ENCODE assay signal across 10 cellular contexts in genomic region chr9:14309403-14309802, GRCh38. TPM values are rescaled to one million over a fixed set of nuclear protein-coding genes. Genes with fewer than 3 reads are reported as not detected.
DNase-seq lines count a peak whose midpoint lies in the region; ATAC-seq, FAIRE-seq and TF ChIP-seq lines count a peak whose summit lies in the region.
"Had no signal": no experiment of that assay in that cellular context is flagged by ENCODE, and none has a peak within 500 bp of the region (broad histone marks: within the 10 kb centered on the region; RNA-seq: fewer than 3 reads in every experiment).

No MANE protein-coding gene starts in this region.

- H3K4me3 Mint-ChIP-seq in activated CD4-positive, alpha-beta memory T cell treated with anti-CD3 and anti-CD28 coated beads, Interleukin-2, amount 10 ng/mL, durations not matched to agents 7 days and 5 days, result no peak overlapping the region
- H3K4me3 Mint-ChIP-seq in T-cell, result no peak overlapping the region

- no peak overlapping the region for H3K27ac ChIP-seq in K562 (ENCODE audit: extremely low read depth, low read depth, low read length)
- peak overlapping the region; percentile 83 for H3K27ac ChIP-seq in keratinocyte (ENCODE audit: control insufficient read depth, insufficient read depth, low read length)
- H3K27ac ChIP-seq in tibial nerve, result peak overlapping the region in 3 of 4 donors; percentile 42 to 98 (median 81)

- H3K27ac Mint-ChIP-seq in activated CD4-positive, alpha-beta memory T cell treated with anti-CD3 and anti-CD28 coated beads, Interleukin-2, amount 10 ng/mL, durations not matched to agents 7 days and 5 days, result no peak overlapping the region
- no peak overlapping the region for H3K27ac Mint-ChIP-seq in T-cell

- TF ChIP-seq POLR2A in K562 (conservative IDR thresholded peaks at IDR 0.05) (no peak), tibial nerve (IDR thresholded peaks at IDR 0.05) (no peak)

- H4K20me1 ChIP-seq in K562 (replicated peaks; ENCODE audit: control insufficient read depth, insufficient read depth, low read length) (no peaks in the 10 kb centered on the region), keratinocyte (ENCODE audit: control insufficient read depth, extremely low read depth, insufficient read depth, low read length) (no peaks in the 10 kb centered on the region)

- peak; percentile 34 for DNase-seq in NCI-H2107 treated with DMSO at 0.1 percent for 48 hours (lab: John Stamatoyannopoulos, UW; ENCODE audit: unreplicated experiment)
- no peak for DNase-seq in NCI-H2107 (lab: John Stamatoyannopoulos, UW)
- DNase-seq in K562 (ENCODE audit: extremely low read depth in 1 of 4, low spot score in 3 of 4), result no peak
- no peak for DNase-seq in keratinocyte (ENCODE audit: low read depth, low spot score)
- DNase-seq in tibial nerve (ENCODE audit: low spot score in 2 of 2), result no peak
- DNase-seq in activated CD4-positive, alpha-beta memory T cell treated with anti-CD3 and anti-CD28 coated beads, Interleukin-2, amount 10 ng/mL, durations not matched to agents 7 days and 5 days, result no peak
- no peak for DNase-seq in T-cell
- DNase-seq in anterior cingulate cortex (lab: John Stamatoyannopoulos, UW), result no peak
- DNase-seq: NCI-H2227 treated with DMSO at 0.1 percent for 48 hours had no signal

- H3K4me3 ChIP-seq in K562, result no peak overlapping the region
- peak overlapping the region; percentile 11 to 86 (median 86) for H3K4me3 ChIP-seq in keratinocyte (ENCODE audit: control insufficient read depth in 2 of 3, extremely low read depth in 1 of 3, insufficient read depth in 2 of 3, low read depth in 1 of 3, low read length in 3 of 3)
- peak overlapping the region in 2 of 4 donors; percentile 13 to 96 for H3K4me3 ChIP-seq in tibial nerve

- in situ Hi-C loops in K562 (cut with MboI), result no loop called here

- BruUV-seq in K562 (replicated peaks; lab: Mats Ljungman, UMichigan), result no TSS peak

- H3K36me3 ChIP-seq in K562 (ENCODE audit: control insufficient read depth, insufficient read depth, low read length), result no peaks in the 10 kb centered on the region
- H3K36me3 ChIP-seq in keratinocyte (ENCODE audit: control insufficient read depth in 2 of 2, extremely low read depth in 1 of 2, insufficient read depth in 2 of 2, low read length in 2 of 2), result peaks cover 0 to 8% of the 10 kb centered on the region in 2 experiments
- peaks cover 0 to 12% (median 0%) of the 10 kb centered on the region in 3 donors for H3K36me3 ChIP-seq in tibial nerve

- intact Hi-C loops in K562 (cut with micrococcal nuclease), result no loop called here

- WGBS in K562 (ENCODE audit: insufficient coverage, low coverage, missing lambda C conversion rate), result 0% methylated on average over 2 of the region's 2 CpGs
- 17 to 19% methylated on average over 2 of the region's 2 CpGs for WGBS in tibial nerve, 2 donors

- peaks cover 60% of the 10 kb centered on the region for H3K27me3 Mint-ChIP-seq in activated CD4-positive, alpha-beta memory T cell treated with anti-CD3 and anti-CD28 coated beads, Interleukin-2, amount 10 ng/mL, durations not matched to agents 7 days and 5 days
- H3K27me3 Mint-ChIP-seq in T-cell, result peaks cover 58 to 64% of the 10 kb centered on the region in 2 donors

- peak; percentile 28; the same call in 1 of the 3 replicates for ATAC-seq in K562
- no peak for ATAC-seq in T-cell (replicated peaks in 1 of 4)

- no peaks in the 10 kb centered on the region for H3K79me2 ChIP-seq in K562 (ENCODE audit: control insufficient read depth, insufficient read depth, low read length)
- peaks cover 85% of the 10 kb centered on the region for H3K79me2 ChIP-seq in keratinocyte (ENCODE audit: control insufficient read depth, insufficient read depth, low read length)

- no peak for TF ChIP-seq RAD21 in K562 (CRISPR knock-in tag; conservative IDR thresholded peaks at IDR 0.05 in 1 of 2, IDR thresholded peaks at IDR 0.05 in 1 of 2)

- H3K9ac ChIP-seq in K562 (ENCODE audit: insufficient read depth in 1 of 2, low read depth in 2 of 2, low read length in 2 of 2), result no peak overlapping the region
- peak overlapping the region; percentile 75 for H3K9ac ChIP-seq in keratinocyte (ENCODE audit: control insufficient read depth, extremely low read depth, insufficient read depth, low read length)

- TF ChIP-seq EP300 in K562 (IDR thresholded peaks at IDR 0.05; ENCODE audit: low read length) (no peak), tibial nerve (IDR thresholded peaks at IDR 0.05) (no peak)

- FAIRE-seq in K562 (lab: Jason Lieb, UNC) (no peak), keratinocyte (lab: Jason Lieb, UNC) (peak; percentile 87)

- no peak overlapping the region for H3K4me2 ChIP-seq in K562 (ENCODE audit: insufficient read depth, low read length)
- H3K4me2 ChIP-seq in keratinocyte (ENCODE audit: control insufficient read depth, extremely low read depth, insufficient read depth, low read depth, low read length), result peak overlapping the region; percentile 96

- H2AFZ ChIP-seq in K562 (ENCODE audit: low read depth, low read length) (no peak overlapping the region), keratinocyte (ENCODE audit: control insufficient read depth, low read length) (no peak overlapping the region)

- no peaks in the 10 kb centered on the region for H3K9me3 Mint-ChIP-seq in activated CD4-positive, alpha-beta memory T cell treated with anti-CD3 and anti-CD28 coated beads, Interleukin-2, amount 10 ng/mL, durations not matched to agents 7 days and 5 days
- peaks cover 0 to 3% (median 0%) of the 10 kb centered on the region in 3 donors for H3K9me3 Mint-ChIP-seq in T-cell

- no peaks in the 10 kb centered on the region for H3K9me3 ChIP-seq in K562 (replicated peaks; ENCODE audit: control insufficient read depth, insufficient read depth, low read depth, low read length)
- no peaks in the 10 kb centered on the region for H3K9me3 ChIP-seq in keratinocyte (ENCODE audit: control insufficient read depth, low read depth, low read length)
- no peaks in the 10 kb centered on the region for H3K9me3 ChIP-seq in tibial nerve

- TF ChIP-seq CTCF in K562 (IDR thresholded peaks at IDR 0.05 in 2 of 3, conservative IDR thresholded peaks at IDR 0.05 in 1 of 3; ENCODE audit: insufficient read depth in 2 of 3, low read depth in 1 of 3, low read length in 3 of 3), result no peak
- TF ChIP-seq CTCF in keratinocyte (optimal IDR thresholded peaks at IDR 0.05 in 1 of 3, IDR thresholded peaks at IDR 0.05 in 1 of 3, conservative IDR thresholded peaks at IDR 0.05 in 1 of 3; ENCODE audit: extremely low read depth in 1 of 3, insufficient read depth in 2 of 3, low read length in 3 of 3), result no peak
- TF ChIP-seq CTCF in tibial nerve (IDR thresholded peaks at IDR 0.05), result no peak

- H3K9me1 ChIP-seq in K562 (ENCODE audit: control insufficient read depth, insufficient read depth, low read length), result no peaks in the 10 kb centered on the region
- no peaks in the 10 kb centered on the region for H3K9me1 ChIP-seq in keratinocyte (ENCODE audit: control insufficient read depth, extremely low read depth, insufficient read depth, low read length)

- H3K27me3 ChIP-seq in K562 (ENCODE audit: control insufficient read depth in 2 of 2, insufficient read depth in 2 of 2, low read length in 2 of 2), result 0 out of 5 replicates have a peak, but pooled peaks cover 0 to 6% of the 10 kb centered on the region in 2 experiments
- H3K27me3 ChIP-seq in keratinocyte (ENCODE audit: control insufficient read depth, extremely low read depth, insufficient read depth, low read length), result no peaks in the 10 kb centered on the region
- no peaks in the 10 kb centered on the region for H3K27me3 ChIP-seq in tibial nerve

- H3K4me1 ChIP-seq in K562 (replicated peaks in 1 of 2; ENCODE audit: control insufficient read depth in 2 of 2, insufficient read depth in 2 of 2, low read length in 2 of 2) (peaks cover 3 to 11% of the 10 kb centered on the region in 2 experiments; a peak in 4 of 5 replicates), keratinocyte (ENCODE audit: control insufficient read depth, extremely low read depth, insufficient read depth, low read length) (peaks cover 28% of the 10 kb centered on the region), tibial nerve (peaks cover 0 to 61% (median 10%) of the 10 kb centered on the region in 4 donors)

- peaks cover 12% of the 10 kb centered on the region for H3K4me1 Mint-ChIP-seq in activated CD4-positive, alpha-beta memory T cell treated with anti-CD3 and anti-CD28 coated beads, Interleukin-2, amount 10 ng/mL, durations not matched to agents 7 days and 5 days
- H3K4me1 Mint-ChIP-seq in T-cell, result peaks cover 11 to 16% (median 13%) of the 10 kb centered on the region in 3 donors

- dilution Hi-C loops in keratinocyte (cut with MboI; ENCODE audit: extremely low pct_ligation_motif_present, low sequenced_read_pairs), result no loop called here

- POLR2A ChIA-PET in K562 (lab: Yijun Ruan, JAX) (no interaction called here), T-cell (lab: Charles Lee) (no interaction called here)
- POLR2A ChIA-PET in activated CD4-positive, alpha-beta memory T cell treated with anti-CD3 and anti-CD28 coated beads, Interleukin-2, amount 10 ng/mL, durations not matched to agents 7 days and 5 days (lab: Charles Lee), result no interaction called here

- peaks cover 9% of the 10 kb centered on the region for H3K36me3 Mint-ChIP-seq in activated CD4-positive, alpha-beta memory T cell treated with anti-CD3 and anti-CD28 coated beads, Interleukin-2, amount 10 ng/mL, durations not matched to agents 7 days and 5 days (ENCODE audit: low read depth)
- H3K36me3 Mint-ChIP-seq in T-cell, result no peaks in the 10 kb centered on the region

- CTCF ChIA-PET in K562 (lab: Yijun Ruan, JAX; ENCODE audit: low intra/inter-chr PET ratio) (no interaction called here), T-cell (lab: Charles Lee) (no interaction called here)
- CTCF ChIA-PET in activated CD4-positive, alpha-beta memory T cell treated with anti-CD3 and anti-CD28 coated beads, Interleukin-2, amount 10 ng/mL, durations not matched to agents 7 days and 5 days (lab: Charles Lee), result no interaction called here

RNA-seq across cellular contexts. Expression of gene NFIB, which starts 4.5 kb away (rescaled TPM):
- total RNA-seq in K562 (2011; cell fraction: chromatin; rRNA removed; ENCODE audit: low replicate concordance), result 6.9 and 16.5 TPM in 2 replicates
- 1.5 and 1.7 TPM in 2 replicates for total RNA-seq in K562 (2011; cell fraction: nucleolus; rRNA removed)
- 7.2 and 8.9 TPM in 2 replicates for total RNA-seq in K562 (2011; cell fraction: nucleoplasm; rRNA removed)
- total RNA-seq in K562 (2014; rRNA removed) (1.7 and 2.2 TPM in 2 replicates), K562 (2014; rRNA removed; fragmentation: Illumina TruSeq; extraction: Trizol) (2.7 and 3.1 TPM in 2 replicates), K562 (2015; rRNA removed; fragmentation: Illumina TruSeq; extraction: Trizol) (3.3 TPM in 2 replicates), K562 (2021) (3.0 and 3.4 TPM in 2 replicates), tibial nerve (100 to 1,000 TPM in 1 of 4 donors, 10 to 100 TPM in 3; 52.1 to 125 (median 78.1) TPM), T-cell (under 1 TPM in 4 of 5 donors, not detected in 1; 0.15 to 0.89 (median 0.39) TPM)
- polyA plus RNA-seq in K562 (2011; rRNA removed) (1.2 TPM in 2 replicates), K562 (2014; fragmentation: Illumina TruSeq; extraction: Trizol) (1.7 and 1.9 TPM in 2 replicates), K562 (2014; fragmentation: Nextera tagmentation; extraction: Ambion mirVana) (1 to 10 TPM; 1.2 to 1.9 TPM), K562 (2014; rRNA removed) (0.32 and 1.4 TPM in 2 replicates), keratinocyte (3.6 to 23.1 TPM (median 8.9 TPM) in 3 replicates)
- polyA plus RNA-seq in K562 (2011; cell fraction: cytosol; rRNA removed), result 0.49 and 0.81 TPM in 2 replicates
- 4.0 and 6.3 TPM in 2 replicates for polyA plus RNA-seq in K562 (2011; cell fraction: nucleus; rRNA removed)
- polyA plus RNA-seq in K562 (2012), result 0.96 and 1.3 TPM in 2 replicates
- polyA minus RNA-seq in K562 (2011; rRNA and poly(A)+ RNA removed), result 7.6 and 15.9 TPM in 2 replicates
- 1.2 and 2.5 TPM in 2 replicates for polyA minus RNA-seq in K562 (2011; cell fraction: cytosol; rRNA and poly(A)+ RNA removed)
- polyA minus RNA-seq in K562 (2011; cell fraction: nucleus; rRNA and poly(A)+ RNA removed), result 5.1 and 15.2 TPM in 2 replicates
- polyA plus RNA-seq in keratinocyte (2011; ENCODE audit: low read depth), result 12.3 TPM
- 7.3 and 10.7 TPM in 2 replicates for polyA plus RNA-seq in keratinocyte (2011; cell fraction: cytosol; rRNA removed)
- 25.9 and 27.8 TPM in 2 replicates for polyA plus RNA-seq in keratinocyte (2011; cell fraction: nucleus; rRNA removed)
- 9.5 and 16.1 TPM in 2 replicates for polyA plus RNA-seq in keratinocyte (2012; ENCODE audit: low replicate concordance)
- 18.4 to 56.7 TPM (median 39.1 TPM) in 3 replicates for polyA minus RNA-seq in keratinocyte
- polyA minus RNA-seq in keratinocyte (2011; cell fraction: cytosol; rRNA and poly(A)+ RNA removed), result 9.4 TPM
- 19.2 and 58.1 TPM in 2 replicates for polyA minus RNA-seq in keratinocyte (2011; cell fraction: nucleus; rRNA and poly(A)+ RNA removed)
- not detected for total RNA-seq in activated CD4-positive, alpha-beta memory T cell treated with anti-CD3 and anti-CD28 coated beads, Interleukin-2, amount 10 ng/mL, durations not matched to agents 7 days and 5 days
- total RNA-seq: activated CD8-positive, alpha-beta memory T cell treated with anti-CD3 and anti-CD28 coated beads for 36 hours had no signal
